Comparison of ENCODE assay signal across 8 cellular contexts in genomic region chr16:14284930-14285541, GRCh38.
DNase-seq lines count a peak whose midpoint lies in the region; ATAC-seq and TF ChIP-seq lines count a peak whose summit lies in the region.

No MANE protein-coding gene starts in this region.

- peak overlapping the region; percentile 53; the same call in 1 of the 2 replicates for H3K27ac ChIP-seq in DND-41 (ENCODE audit: low read length)
- H3K27ac ChIP-seq in thyroid gland: peak overlapping the region; percentile 5 to 80 (median 73)

- ATAC-seq in DND-41 (ENCODE audit: insufficient read depth, low read depth) (peak; percentile 61), GM19438 (IDR thresholded peaks at IDR 0.05; ENCODE audit: low read depth, unreplicated experiment) (peak; percentile 45), HG03432 (IDR thresholded peaks at IDR 0.05; ENCODE audit: unreplicated experiment) (peak; percentile 48)

- no peaks in the 10 kb centered on the region for H3K79me2 ChIP-seq in DND-41 (ENCODE audit: insufficient read depth, low read length)

- no peak for DNase-seq in DND-41
- no peak for DNase-seq in NT2/D1 (ENCODE audit: low read depth, low spot score)
- DNase-seq in cerebellum (ENCODE audit: low spot score): peak; percentile 34
- no peak for DNase-seq in lower leg skin (ENCODE audit: low spot score in 2 of 2)
- peak in 1 of 2 donors; percentile 67 for DNase-seq in thyroid gland
- no peak for DNase-seq in cortex of kidney (lab: John Stamatoyannopoulos, UW)

- H3K4me1 ChIP-seq in DND-41 (ENCODE audit: insufficient read depth, low read length) (peaks cover 22% of the 10 kb centered on the region), NT2/D1 (ENCODE audit: insufficient read depth, insufficient read length) (no peaks in the 10 kb centered on the region), thyroid gland (no peaks in the 10 kb centered on the region)

- peak overlapping the region; percentile 90 for H3K4me2 ChIP-seq in DND-41 (ENCODE audit: insufficient read depth, low read length)

- peak overlapping the region; percentile 76 for H2AFZ ChIP-seq in DND-41 (ENCODE audit: low read depth, low read length)

- H3K36me3 ChIP-seq in DND-41 (ENCODE audit: insufficient read depth, low read length) (no peaks in the 10 kb centered on the region), NT2/D1 (ENCODE audit: insufficient read depth, insufficient read length, low read length) (no peaks in the 10 kb centered on the region), thyroid gland (no peaks in the 10 kb centered on the region)

- TF ChIP-seq POLR2A in lower leg skin (IDR thresholded peaks at IDR 0.05) (no peak), thyroid gland (IDR thresholded peaks at IDR 0.05) (no peak)

- peaks cover 13% of the 10 kb centered on the region for H3K9me3 ChIP-seq in DND-41 (ENCODE audit: insufficient read depth, low read length, severe bottlenecking)
- peaks cover 11% of the 10 kb centered on the region; the same call in 1 of the 2 replicates for H3K9me3 ChIP-seq in NT2/D1 (ENCODE audit: insufficient read depth, low read length)
- H3K9me3 ChIP-seq in thyroid gland: no peaks in the 10 kb centered on the region

- H3K9ac ChIP-seq in DND-41 (ENCODE audit: low read depth, low read length) (peak overlapping the region; percentile 64), NT2/D1 (ENCODE audit: insufficient read length, low read depth) (peak overlapping the region; percentile 78)

- WGBS in lower leg skin, 2 donors: 0% methylated on average over 23 of the region's 23 CpGs
- WGBS in thyroid gland, 2 donors: 1% methylated on average over 17 to 23 of the region's 23 CpGs

- H3K4me3 ChIP-seq in DND-41 (ENCODE audit: low read depth in 1 of 2, low read length in 2 of 2) (peak overlapping the region; percentile 57 to 64), NT2/D1 (ENCODE audit: insufficient read length, low read depth) (peak overlapping the region; percentile 65), lower leg skin (ENCODE audit: low read depth, poor library complexity, severe bottlenecking) (peak overlapping the region; percentile 61), thyroid gland (replicated peaks in 1 of 3) (peak overlapping the region; percentile 42 to 69 (median 56))

- H3K27me3 ChIP-seq in DND-41 (ENCODE audit: insufficient read depth, low read length, poor library complexity): no peaks in the 10 kb centered on the region
- H3K27me3 ChIP-seq in NT2/D1 (ENCODE audit: insufficient read depth, insufficient read length): no peaks in the 10 kb centered on the region
- no peaks in the 10 kb centered on the region for H3K27me3 ChIP-seq in thyroid gland

- intact Hi-C loops in lower leg skin (cut with DNase I; ENCODE audit: low total_unique reads) (no loop called here), thyroid gland (cut with DNase I) (loop anchor here (5.0 kb wide), 1 partner anchor 363 kb away; the partner anchor contains the start of gene ERCC4)

- peak; percentile 54 for TF ChIP-seq CTCF in DND-41 (IDR thresholded peaks at IDR 0.05; ENCODE audit: borderline replicate concordance, extremely low read depth, low read length, poor library complexity, severe bottlenecking)
- TF ChIP-seq CTCF in lower leg skin (IDR thresholded peaks at IDR 0.05): no peak
- TF ChIP-seq CTCF in thyroid gland (IDR thresholded peaks at IDR 0.05): peak in 3 of 6 experiments; percentile 16 to 29 (median 26)

- H4K20me1 ChIP-seq in DND-41 (ENCODE audit: insufficient read depth, low read length): no peaks in the 10 kb centered on the region
